9 cellular contexts compared by ENCODE assay signal in the genomic region with DNA sequence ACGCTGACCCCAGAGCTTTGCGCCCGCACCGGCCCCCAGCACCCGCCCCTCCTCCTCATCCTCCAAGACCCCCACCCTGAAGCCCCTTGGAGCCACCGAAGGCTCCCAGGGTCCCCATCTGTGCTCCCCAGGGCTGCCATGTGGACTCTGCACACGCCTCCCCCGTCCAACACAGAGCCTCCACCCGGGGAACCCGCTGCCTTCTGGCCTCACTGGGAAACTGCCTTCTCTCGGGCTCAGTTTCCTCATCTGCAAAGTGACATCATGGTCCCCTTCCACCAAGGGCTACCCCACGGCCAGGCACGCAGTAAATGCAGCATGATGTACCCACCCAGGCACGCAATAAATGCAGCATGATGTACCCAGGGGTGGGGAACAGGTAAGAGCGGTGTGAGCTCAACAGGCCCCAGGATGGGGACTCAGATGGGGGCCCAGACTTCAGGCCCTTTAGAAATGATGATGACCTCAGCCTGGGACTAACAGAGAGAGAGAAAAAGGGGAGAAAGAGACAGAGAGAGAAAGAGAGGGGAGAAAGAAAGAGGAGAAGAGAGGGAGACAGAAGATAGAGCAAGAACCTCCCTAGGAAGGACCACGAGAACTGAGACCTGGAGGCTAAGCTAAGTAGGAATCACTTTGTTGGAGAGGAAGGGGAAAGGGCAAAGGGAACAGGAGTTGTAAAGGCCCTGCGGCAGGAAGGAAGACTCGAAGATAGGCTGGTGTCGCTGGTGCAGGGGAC. TPM values are rescaled to one million over a fixed set of nuclear protein-coding genes. Genes with fewer than 3 reads are reported as not detected.
DNase-seq lines count a peak whose midpoint lies in the region; ATAC-seq, FAIRE-seq and TF ChIP-seq lines count a peak whose summit lies in the region.
"Had no signal": no experiment of that assay in that cellular context is flagged by ENCODE, and none has a peak within 500 bp of the region (broad histone marks: within the 10 kb centered on the region; RNA-seq: fewer than 3 reads in every experiment).

No MANE protein-coding gene starts in this region.

- H3K4me3 ChIP-seq in mucosa of stomach (ENCODE audit: low read length) (no peak overlapping the region), tibial nerve (peak overlapping the region in 1 of 4 donors; percentile 78)

- in situ Hi-C loops in GM13976 (cut with MboI; ENCODE audit: low sequenced_read_pairs, unreplicated experiment) = no loop called here

- no peaks in the 10 kb centered on the region for H3K36me3 Mint-ChIP-seq in activated naive CD8-positive, alpha-beta T cell
- no peaks in the 10 kb centered on the region for H3K36me3 Mint-ChIP-seq in activated naive CD8-positive, alpha-beta T cell treated with anti-CD3 and anti-CD28 coated beads, Interleukin-2, amount 50 U/mL, for 24 hours (ENCODE audit: low read depth)
- H3K36me3 Mint-ChIP-seq in brain = no peaks in the 10 kb centered on the region

- ATAC-seq in activated naive CD8-positive, alpha-beta T cell treated with anti-CD3 and anti-CD28 coated beads, Interleukin-2, amount 50 U/mL, for 24 hours = no peak
- ATAC-seq in GM19035 (IDR thresholded peaks at IDR 0.05; ENCODE audit: unreplicated experiment) = no peak

- no peak for FAIRE-seq in GM19239 (lab: Jason Lieb, UNC)

- 63 to 72% methylated on average over 18 to 19 of the region's 19 CpGs for WGBS in tibial nerve, 2 donors

- H3K27ac ChIP-seq in tibial nerve = peak overlapping the region; percentile 60 to 91 (median 83)

- no peaks in the 10 kb centered on the region for H3K27me3 Mint-ChIP-seq in activated naive CD8-positive, alpha-beta T cell
- peaks cover 1% of the 10 kb centered on the region for H3K27me3 Mint-ChIP-seq in activated naive CD8-positive, alpha-beta T cell treated with anti-CD3 and anti-CD28 coated beads, Interleukin-2, amount 50 U/mL, for 24 hours
- H3K27me3 Mint-ChIP-seq in brain = no peaks in the 10 kb centered on the region

- peak overlapping the region; percentile 62 for H3K9ac ChIP-seq in mucosa of stomach (ENCODE audit: low read length)

- TF ChIP-seq POLR2A in tibial nerve (IDR thresholded peaks at IDR 0.05) = no peak

- H3K27me3 ChIP-seq in mucosa of stomach (ENCODE audit: control insufficient read depth, insufficient read depth, low read length) = no peaks in the 10 kb centered on the region
- no peaks in the 10 kb centered on the region for H3K27me3 ChIP-seq in tibial nerve

- no peaks in the 10 kb centered on the region for H3K36me3 ChIP-seq in mucosa of stomach (ENCODE audit: control insufficient read depth, insufficient read depth, low read length)
- no peaks in the 10 kb centered on the region for H3K36me3 ChIP-seq in tibial nerve

- H3K4me1 Mint-ChIP-seq in activated naive CD8-positive, alpha-beta T cell (ENCODE audit: low read depth) = peaks cover 17% of the 10 kb centered on the region
- peaks cover 8% of the 10 kb centered on the region for H3K4me1 Mint-ChIP-seq in activated naive CD8-positive, alpha-beta T cell treated with anti-CD3 and anti-CD28 coated beads, Interleukin-2, amount 50 U/mL, for 24 hours
- peaks cover 41% of the 10 kb centered on the region for H3K4me1 Mint-ChIP-seq in brain

- H3K9me3 Mint-ChIP-seq in activated naive CD8-positive, alpha-beta T cell (ENCODE audit: low read depth) = no peaks in the 10 kb centered on the region
- no peaks in the 10 kb centered on the region for H3K9me3 Mint-ChIP-seq in activated naive CD8-positive, alpha-beta T cell treated with anti-CD3 and anti-CD28 coated beads, Interleukin-2, amount 50 U/mL, for 24 hours
- no peaks in the 10 kb centered on the region for H3K9me3 Mint-ChIP-seq in brain

- peak overlapping the region; percentile 41 for H3K27ac Mint-ChIP-seq in activated naive CD8-positive, alpha-beta T cell
- H3K27ac Mint-ChIP-seq in activated naive CD8-positive, alpha-beta T cell treated with anti-CD3 and anti-CD28 coated beads, Interleukin-2, amount 50 U/mL, for 24 hours = no peak overlapping the region
- peak overlapping the region; percentile 4 to 53 (median 45) for H3K27ac Mint-ChIP-seq in brain

- no peak for TF ChIP-seq EP300 in tibial nerve (IDR thresholded peaks at IDR 0.05)

- DNase-seq in activated naive CD8-positive, alpha-beta T cell treated with anti-CD3 and anti-CD28 coated beads, Interleukin-2, amount 50 U/mL, for 24 hours = no peak
- DNase-seq in tibial nerve (ENCODE audit: low spot score in 2 of 2) = no peak
- DNase-seq in GM13976 (ENCODE audit: low spot score) = no peak
- no peak for DNase-seq in GM19239 (ENCODE audit: insufficient read length, low spot score)
- DNase-seq: glutamatergic neuron had no signal

- TF ChIP-seq CTCF in brain (conservative IDR thresholded peaks at IDR 0.05) (no peak), tibial nerve (IDR thresholded peaks at IDR 0.05) (no peak), GM13976 (IDR thresholded peaks at IDR 0.05; ENCODE audit: borderline replicate concordance, control extremely low read depth, extremely low read depth, insufficient read depth, missing control alignments) (no peak)

- peak overlapping the region; percentile 20 for H3K4me3 Mint-ChIP-seq in activated naive CD8-positive, alpha-beta T cell
- no peak overlapping the region for H3K4me3 Mint-ChIP-seq in activated naive CD8-positive, alpha-beta T cell treated with anti-CD3 and anti-CD28 coated beads, Interleukin-2, amount 50 U/mL, for 24 hours
- peak overlapping the region in 1 of 5 experiments; percentile 25 for H3K4me3 Mint-ChIP-seq in brain

- H3K4me1 ChIP-seq in mucosa of stomach (ENCODE audit: control insufficient read depth, insufficient read depth, low read length) = peaks cover 68% of the 10 kb centered on the region
- peaks cover 0 to 84% (median 68%) of the 10 kb centered on the region in 4 donors for H3K4me1 ChIP-seq in tibial nerve

- H3K9me3 ChIP-seq in mucosa of stomach (ENCODE audit: control insufficient read depth, low read length) = no peaks in the 10 kb centered on the region
- H3K9me3 ChIP-seq in tibial nerve = no peaks in the 10 kb centered on the region

RNA-seq across cellular contexts. Expression of a gene that starts 2.5 kb away (rescaled TPM):
- polyA plus RNA-seq in brain (ENCODE audit: insufficient read depth, low read depth, low replicate concordance) = 5.1 TPM
- total RNA-seq in tibial nerve = 100 to 1,000 TPM in 2 of 4 donors, 10 to 100 TPM in 2; 67.6 to 153 (median 104) TPM

RNA-seq across cellular contexts. Expression of a gene that starts 42.4 kb away (rescaled TPM):
- 102 TPM for polyA plus RNA-seq in brain (ENCODE audit: insufficient read depth, low read depth, low replicate concordance)
- total RNA-seq in tibial nerve = 10 to 100 TPM; 45.7 to 81.6 (median 52.3) TPM
